Comparison of ENCODE assay signal across 8 cellular contexts in genomic region chr3:120741837-120742197, GRCh38. TPM values are rescaled to one million over a fixed set of nuclear protein-coding genes. Genes with fewer than 3 reads are reported as not detected.
DNase-seq lines count a peak whose midpoint lies in the region; ATAC-seq and TF ChIP-seq lines count a peak whose summit lies in the region.

No MANE protein-coding gene starts in this region.

- intact Hi-C loops in thyroid gland (cut with DNase I) = no loop called here

- H3K36me3 ChIP-seq in thyroid gland = no peaks in the 10 kb centered on the region

- H3K4me1 ChIP-seq in thyroid gland = peaks cover 8 to 13% of the 10 kb centered on the region in 2 donors

- DNase-seq in HS-5 (ENCODE audit: low read depth) (peak; percentile 49), amniotic epithelial cell (ENCODE audit: low read depth) (peak; percentile 44), left lobe of liver (ENCODE audit: low spot score) (no peak), thyroid gland (no peak), epidermal melanocyte (ENCODE audit: insufficient read length, low spot score) (no peak), NK-92 (lab: John Stamatoyannopoulos, UW; ENCODE audit: unreplicated experiment) (no peak)

- TF ChIP-seq CTCF in C4-2B (conservative IDR thresholded peaks at IDR 0.05) = no peak
- no peak for TF ChIP-seq CTCF in thyroid gland (IDR thresholded peaks at IDR 0.05)

- TF ChIP-seq POLR2A in thyroid gland (IDR thresholded peaks at IDR 0.05) = no peak

- peak; percentile 22 for ATAC-seq in GM19351 (IDR thresholded peaks at IDR 0.05; ENCODE audit: unreplicated experiment)
- peak; percentile 17 for ATAC-seq in left lobe of liver

- 7 to 12% methylated on average over 10 of the region's 10 CpGs for WGBS in thyroid gland, 2 donors

- H3K4me3 ChIP-seq in thyroid gland (replicated peaks in 1 of 3) = peak overlapping the region; percentile 58 to 95 (median 93)

- H3K9me3 ChIP-seq in thyroid gland = no peaks in the 10 kb centered on the region

- no peaks in the 10 kb centered on the region for H3K27me3 ChIP-seq in thyroid gland

- H3K27ac ChIP-seq in C4-2B (peak overlapping the region; percentile 96), thyroid gland (peak overlapping the region; percentile 92 to 98 (median 94))

RNA-seq across cellular contexts. Expression of gene RABL3, which starts 0.5 kb away (rescaled TPM):
- total RNA-seq in left lobe of liver (13.7 TPM), thyroid gland (10 to 100 TPM; 24.3 to 59.5 (median 32.0) TPM)

RNA-seq across cellular contexts. Expression of gene GTF2E1, which starts 0.7 kb away (rescaled TPM):
- total RNA-seq in left lobe of liver (7.1 TPM), thyroid gland (10 to 100 TPM; 11.3 to 25.5 (median 17.2) TPM)

RNA-seq across cellular contexts. Expression of gene HGD, which starts 59.8 kb away (rescaled TPM):
- total RNA-seq in left lobe of liver = 510 TPM
- total RNA-seq in thyroid gland = 100 to 1,000 TPM in 1 of 4 donors, 10 to 100 TPM in 3; 36.8 to 136 (median 74.7) TPM

Comparison
In these comparisons a context has a peak if more than half of its experiments do, and no peak if none do; other contexts are left out.
1. DNase-seq: peak in HS-5 (single experiment) and amniotic epithelial cell (single experiment); none in left lobe of liver (single experiment), thyroid gland (0 of 2), epidermal melanocyte (single experiment) and NK-92 (single experiment).